In genomic region chr21:39688010-39688409, GRCh38 we compare ENCODE assay signal across 19 cellular contexts. TPM values are rescaled to one million over a fixed set of nuclear protein-coding genes. Genes with fewer than 3 reads are reported as not detected.
DNase-seq lines count a peak whose midpoint lies in the region; ATAC-seq and TF ChIP-seq lines count a peak whose summit lies in the region.
"Had no signal": no experiment of that assay in that cellular context is flagged by ENCODE, and none has a peak within 500 bp of the region (broad histone marks: within the 10 kb centered on the region; RNA-seq: fewer than 3 reads in every experiment).

No MANE protein-coding gene starts in this region.

- TF ChIP-seq CTCF in Peyer's patch (IDR thresholded peaks at IDR 0.05) (no peak), nephron progenitor cell (IDR thresholded peaks at IDR 0.05) (no peak), dorsolateral prefrontal cortex (IDR thresholded peaks at IDR 0.05 in 54 of 56, conservative IDR thresholded peaks at IDR 0.05 in 2 of 56; ENCODE audit: low read depth in 1 of 56, partially characterized antibody in 56 of 56) (no peak)

- no peaks in the 10 kb centered on the region for H3K36me3 ChIP-seq in Peyer's patch
- H3K36me3 ChIP-seq: SJCRH30 had no signal

- DNase-seq in NCI-H748 (lab: John Stamatoyannopoulos, UW; ENCODE audit: unreplicated experiment) = peak; percentile 8
- no peak for DNase-seq in NCI-H748 treated with DMSO at 0.1 percent for 48 hours (lab: John Stamatoyannopoulos, UW)
- no peak for DNase-seq in Peyer's patch
- DNase-seq in nephron progenitor cell = no peak
- DNase-seq in dorsolateral prefrontal cortex = no peak
- no peak for DNase-seq in NCI-H526 treated with DMSO at 0.1 percent for 48 hours (lab: John Stamatoyannopoulos, UW)
- DNase-seq: Calu3; CD4-positive, alpha-beta T cell; DMS79; GOT3; Karpas-422; NCI-H1436 treated with DMSO at 0.1 percent for 48 hours; NCI-H2227 treated with DMSO at 0.1 percent for 48 hours; SJCRH30 had no signal

- intact Hi-C loops in dorsolateral prefrontal cortex (cut with DNase I) = no loop called here

- H3K27ac ChIP-seq in Peyer's patch (peak overlapping the region in 3 of 4 donors; percentile 40 to 90 (median 81)), dorsolateral prefrontal cortex (no peak overlapping the region)
- H3K27ac ChIP-seq: SJCRH30 had no signal

- peaks cover 0 to 18% (median 0%) of the 10 kb centered on the region in 4 donors for H3K4me1 ChIP-seq in Peyer's patch
- H3K4me1 ChIP-seq: SJCRH30 had no signal

- H3K4me3 Mint-ChIP-seq in nephron progenitor cell = no peak overlapping the region
- H3K4me3 Mint-ChIP-seq: CD4-positive, alpha-beta T cell; IgD-negative memory B cell had no signal

- H3K27ac Mint-ChIP-seq in nephron progenitor cell = peak overlapping the region; percentile 86
- H3K27ac Mint-ChIP-seq: CD4-positive, alpha-beta T cell; IgD-negative memory B cell had no signal

- ATAC-seq in GM18861 (IDR thresholded peaks at IDR 0.05; ENCODE audit: unreplicated experiment) = no peak
- ATAC-seq: A549, HCT116 had no signal

- H3K27me3 ChIP-seq in Peyer's patch (no peaks in the 10 kb centered on the region), dorsolateral prefrontal cortex (no peaks in the 10 kb centered on the region)
- H3K27me3 ChIP-seq: SJCRH30 had no signal

- no peak overlapping the region for H3K4me3 ChIP-seq in Peyer's patch
- H3K4me3 ChIP-seq in dorsolateral prefrontal cortex = no peak overlapping the region
- H3K4me3 ChIP-seq: A549, SJCRH30 had no signal

- H3K36me3 Mint-ChIP-seq in nephron progenitor cell (ENCODE audit: low read depth) = no peaks in the 10 kb centered on the region
- H3K36me3 Mint-ChIP-seq: IgD-negative memory B cell had no signal

- H3K9me3 ChIP-seq in Peyer's patch = no peaks in the 10 kb centered on the region
- H3K9me3 ChIP-seq: SJCRH30 had no signal

- H3K27me3 Mint-ChIP-seq in nephron progenitor cell (ENCODE audit: low read depth, poor library complexity) = peaks cover 4% of the 10 kb centered on the region
- H3K27me3 Mint-ChIP-seq: IgD-negative memory B cell had no signal

- no peak for TF ChIP-seq POLR2A in Peyer's patch (IDR thresholded peaks at IDR 0.05)

- peaks cover 21% of the 10 kb centered on the region for H3K4me1 Mint-ChIP-seq in nephron progenitor cell
- H3K4me1 Mint-ChIP-seq: IgD-negative memory B cell had no signal

- peaks cover 14% of the 10 kb centered on the region for H3K9me3 Mint-ChIP-seq in nephron progenitor cell

RNA-seq across cellular contexts. Expression of gene IGSF5, which starts 57.0 kb away (rescaled TPM):
- not detected for total RNA-seq in Peyer's patch
- 1 to 10 TPM in 84 of 120 experiments, under 1 TPM in 34, not detected in 2; 0.25 to 3.0 (median 1.2) TPM for total RNA-seq in dorsolateral prefrontal cortex
- total RNA-seq: CD4-positive, alpha-beta T cell; MCF 10A had no signal

Comparison
In these comparisons a context has a peak if more than half of its experiments do, and no peak if none do; other contexts are left out.
1. H3K27ac ChIP-seq: peak in Peyer's patch (3 of 4); none in dorsolateral prefrontal cortex (0 of 59).